Comparison of ENCODE assay signal across 14 cellular contexts in genomic region chr2:161088658-161089350, GRCh38.
DNase-seq lines count a peak whose midpoint lies in the region; ATAC-seq lines count a peak whose summit lies in the region.
"Had no signal": no experiment of that assay in that cellular context is flagged by ENCODE, and none has a peak within 500 bp of the region (broad histone marks: within the 10 kb centered on the region; RNA-seq: fewer than 3 reads in every experiment).

No MANE protein-coding gene starts in this region.

- intact Hi-C loops in activated CD4-positive, alpha-beta T cell treated with anti-CD3 and anti-CD28 coated beads for 36 hours (cut with DNase I, micrococcal nuclease), result no loop called here

- H3K9me3 Mint-ChIP-seq in activated CD4-positive, alpha-beta T cell treated with anti-CD3 and anti-CD28 coated beads for 36 hours (ENCODE audit: low read depth), result peaks cover 4% of the 10 kb centered on the region
- H3K9me3 Mint-ChIP-seq in activated CD4-positive, alpha-beta T cell treated with anti-CD3 and anti-CD28 coated beads, Interleukin-2, amount 10 ng/mL, durations not matched to agents 7 days and 5 days, result peaks cover 16% of the 10 kb centered on the region
- no peaks in the 10 kb centered on the region for H3K9me3 Mint-ChIP-seq in stimulated activated effector memory CD8-positive, alpha-beta T cell treated with anti-CD3 and anti-CD28 coated beads, Interleukin-12 subunit alpha, Interleukin-12 subunit beta, amount 100 ng/mL, for 72 hours
- H3K9me3 Mint-ChIP-seq: activated T-cell treated with anti-CD3 and anti-CD28 coated beads, Interleukin-2, amount 50 U/mL, for 72 hours had no signal

- CTCF ChIA-PET in activated CD4-positive, alpha-beta T cell treated with anti-CD3 and anti-CD28 coated beads for 36 hours (lab: Charles Lee), result interaction anchor here (1.6 to 2.5 kb wide), 4 partner anchors 10 to 31 kb away, joined by 3 to 16 read pairs (median 10); no protein-coding TSS in a partner anchor
- CTCF ChIA-PET in activated CD4-positive, alpha-beta T cell treated with anti-CD3 and anti-CD28 coated beads, Interleukin-2, amount 10 ng/mL, durations not matched to agents 7 days and 5 days (lab: Charles Lee), result interaction anchor here (1.5 kb wide), 1 partner anchor 12 kb away, joined by 3 read pairs; no protein-coding TSS in a partner anchor

- no peaks in the 10 kb centered on the region for H3K36me3 Mint-ChIP-seq in activated CD4-positive, alpha-beta T cell treated with anti-CD3 and anti-CD28 coated beads for 36 hours (ENCODE audit: low read depth)
- peaks cover 5% of the 10 kb centered on the region for H3K36me3 Mint-ChIP-seq in activated CD4-positive, alpha-beta T cell treated with anti-CD3 and anti-CD28 coated beads, Interleukin-2, amount 10 ng/mL, durations not matched to agents 7 days and 5 days (ENCODE audit: low read depth)
- H3K36me3 Mint-ChIP-seq in stimulated activated effector memory CD8-positive, alpha-beta T cell treated with anti-CD3 and anti-CD28 coated beads, Interleukin-12 subunit alpha, Interleukin-12 subunit beta, amount 100 ng/mL, for 72 hours, result no peaks in the 10 kb centered on the region

- ATAC-seq in activated CD4-positive, alpha-beta T cell treated with anti-CD3 and anti-CD28 coated beads for 36 hours, result peak; percentile 17
- ATAC-seq in GM21786 (IDR thresholded peaks at IDR 0.05; ENCODE audit: unreplicated experiment), result peak; percentile 89
- ATAC-seq in HG03354 (IDR thresholded peaks at IDR 0.05; ENCODE audit: poor library complexity, severe bottlenecking, unreplicated experiment), result peak; percentile 78
- ATAC-seq in stimulated activated effector memory CD8-positive, alpha-beta T cell treated with anti-CD3 and anti-CD28 coated beads, Interleukin-12 subunit alpha, Interleukin-12 subunit beta, amount 100 ng/mL, for 72 hours, result peak; percentile 42
- ATAC-seq: SK-N-SH treated with all-trans-retinoic acid at 6 μM for 48 hours had no signal

- H3K27ac Mint-ChIP-seq in activated CD4-positive, alpha-beta T cell treated with anti-CD3 and anti-CD28 coated beads for 36 hours, result no peak overlapping the region
- no peak overlapping the region for H3K27ac Mint-ChIP-seq in activated CD4-positive, alpha-beta T cell treated with anti-CD3 and anti-CD28 coated beads, Interleukin-2, amount 10 ng/mL, durations not matched to agents 7 days and 5 days
- no peak overlapping the region for H3K27ac Mint-ChIP-seq in stimulated activated effector memory CD8-positive, alpha-beta T cell treated with anti-CD3 and anti-CD28 coated beads, Interleukin-12 subunit alpha, Interleukin-12 subunit beta, amount 100 ng/mL, for 72 hours
- H3K27ac Mint-ChIP-seq: activated T-cell treated with anti-CD3 and anti-CD28 coated beads, Interleukin-2, amount 50 U/mL, for 72 hours had no signal

- H3K4me1 Mint-ChIP-seq in activated CD4-positive, alpha-beta T cell treated with anti-CD3 and anti-CD28 coated beads for 36 hours, result peaks cover 33% of the 10 kb centered on the region
- H3K4me1 Mint-ChIP-seq in activated CD4-positive, alpha-beta T cell treated with anti-CD3 and anti-CD28 coated beads, Interleukin-2, amount 10 ng/mL, durations not matched to agents 7 days and 5 days, result peaks cover 46% of the 10 kb centered on the region
- peaks cover 31% of the 10 kb centered on the region for H3K4me1 Mint-ChIP-seq in stimulated activated effector memory CD8-positive, alpha-beta T cell treated with anti-CD3 and anti-CD28 coated beads, Interleukin-12 subunit alpha, Interleukin-12 subunit beta, amount 100 ng/mL, for 72 hours

- POLR2A ChIA-PET in activated CD4-positive, alpha-beta T cell treated with anti-CD3 and anti-CD28 coated beads for 36 hours (lab: Charles Lee), result interaction anchor here (0.6 kb wide), 1 partner anchor 53 kb away, joined by 4 read pairs; no protein-coding TSS in a partner anchor
- POLR2A ChIA-PET in activated CD4-positive, alpha-beta T cell treated with anti-CD3 and anti-CD28 coated beads, Interleukin-2, amount 10 ng/mL, durations not matched to agents 7 days and 5 days (lab: Charles Lee), result no interaction called here

- H3K4me3 Mint-ChIP-seq in activated CD4-positive, alpha-beta T cell treated with anti-CD3 and anti-CD28 coated beads for 36 hours, result no peak overlapping the region
- no peak overlapping the region for H3K4me3 Mint-ChIP-seq in activated CD4-positive, alpha-beta T cell treated with anti-CD3 and anti-CD28 coated beads, Interleukin-2, amount 10 ng/mL, durations not matched to agents 7 days and 5 days
- H3K4me3 Mint-ChIP-seq in stimulated activated effector memory CD8-positive, alpha-beta T cell treated with anti-CD3 and anti-CD28 coated beads, Interleukin-12 subunit alpha, Interleukin-12 subunit beta, amount 100 ng/mL, for 72 hours, result no peak overlapping the region

- no peaks in the 10 kb centered on the region for H3K36me3 ChIP-seq in MG63

- no peak for DNase-seq in activated CD4-positive, alpha-beta T cell treated with anti-CD3 and anti-CD28 coated beads for 36 hours
- DNase-seq in activated CD4-positive, alpha-beta T cell treated with anti-CD3 and anti-CD28 coated beads, Interleukin-2, amount 10 ng/mL, durations not matched to agents 7 days and 5 days, result no peak
- DNase-seq in stimulated activated effector memory CD8-positive, alpha-beta T cell treated with anti-CD3 and anti-CD28 coated beads, Interleukin-12 subunit alpha, Interleukin-12 subunit beta, amount 100 ng/mL, for 72 hours (ENCODE audit: low spot score in 2 of 2), result no peak
- DNase-seq in epidermal melanocyte (ENCODE audit: insufficient read length, low spot score) (no peak), NCI-H446 (lab: John Stamatoyannopoulos, UW) (no peak), MG63 (no peak)
- DNase-seq: 8988T; activated T-cell treated with anti-CD3 and anti-CD28 coated beads, Interleukin-2, amount 50 U/mL, for 72 hours; cerebellar nuclear complex; foreskin melanocyte; GDM1 had no signal

- H3K27me3 Mint-ChIP-seq in activated CD4-positive, alpha-beta T cell treated with anti-CD3 and anti-CD28 coated beads for 36 hours, result peaks cover 2% of the 10 kb centered on the region
- no peaks in the 10 kb centered on the region for H3K27me3 Mint-ChIP-seq in activated CD4-positive, alpha-beta T cell treated with anti-CD3 and anti-CD28 coated beads, Interleukin-2, amount 10 ng/mL, durations not matched to agents 7 days and 5 days

- no peaks in the 10 kb centered on the region for H3K27me3 ChIP-seq in MG63

- H3K9me3 ChIP-seq in MG63, result no peaks in the 10 kb centered on the region

- H3K4me3 ChIP-seq in MG63, result no peak overlapping the region

Comparison
In these comparisons a context has a peak if more than half of its experiments do, and no peak if none do; other contexts are left out.
1. ATAC-seq: peak in every context shown above with its lines; median percentile 89 in GM21786; 78 in HG03354; 42 in stimulated activated effector memory CD8-positive, alpha-beta T cell treated with anti-CD3 and anti-CD28 coated beads, Interleukin-12 subunit alpha, Interleukin-12 subunit beta, amount 100 ng/mL, for 72 hours; 17 in activated CD4-positive, alpha-beta T cell treated with anti-CD3 and anti-CD28 coated beads for 36 hours.